Comparison of ENCODE assay signal across 8 cellular contexts in genomic region chr16:30957456-30958163, GRCh38. TPM values are rescaled to one million over a fixed set of nuclear protein-coding genes. Genes with fewer than 3 reads are reported as not detected.
DNase-seq lines count a peak whose midpoint lies in the region; ATAC-seq, FAIRE-seq and TF ChIP-seq lines count a peak whose summit lies in the region.

TSS of gene SETD1A (plus strand) at chr16:30957754. CDS start at chr16:30958732, 978 bp downstream.

- peak within 1 kb of the TSS; percentile 69 for H3K4me3 ChIP-seq in GM12865 (ENCODE audit: low read depth, low read length)
- H3K4me3 ChIP-seq in pancreas = peak within 1 kb of the TSS; percentile 68 to 82 (median 76)
- peak within 1 kb of the TSS; percentile 67 to 90 (median 70) for H3K4me3 ChIP-seq in thyroid gland (replicated peaks in 1 of 3)

- FAIRE-seq in pancreas (lab: Jason Lieb, UNC) = no peak

- H3K36me3 ChIP-seq in pancreas (peaks cover 5 to 22% (median 6%) of the 10 kb centered on the region in 3 donors), thyroid gland (peaks cover 26 to 34% of the 10 kb centered on the region in 2 donors)

- TF ChIP-seq CTCF in GM12865 (IDR thresholded peaks at IDR 0.05; ENCODE audit: insufficient read depth, low read depth, low read length, missing control alignments) (no peak), pancreas (IDR thresholded peaks at IDR 0.05) (no peak), thyroid gland (IDR thresholded peaks at IDR 0.05) (peak in 2 of 6 experiments; percentile 1 to 3)

- peak in 1 of 2 donors; percentile 58 for TF ChIP-seq POLR2A in thyroid gland (IDR thresholded peaks at IDR 0.05)

- H3K27me3 ChIP-seq in pancreas (no peaks in the 10 kb centered on the region), thyroid gland (no peaks in the 10 kb centered on the region)

- WGBS in pancreas, 2 donors = 0 to 1% methylated on average over 56 to 82 of the region's 85 CpGs
- 0 to 1% methylated on average over 17 to 21 of the region's 85 CpGs for WGBS in thyroid gland, 2 donors

- peak; percentile 78 for ATAC-seq in HG02798 (IDR thresholded peaks at IDR 0.05; ENCODE audit: poor library complexity, unreplicated experiment)
- ATAC-seq in Right ventricle myocardium inferior = peak; percentile 95
- ATAC-seq in pancreas = peak; percentile 93 to 96 (median 93)

- H3K4me1 ChIP-seq in pancreas = peaks cover 0 to 6% (median 3%) of the 10 kb centered on the region in 3 donors
- H3K4me1 ChIP-seq in thyroid gland = peaks cover 8 to 14% of the 10 kb centered on the region in 2 donors

- H3K9me3 ChIP-seq in pancreas = no peaks in the 10 kb centered on the region
- no peaks in the 10 kb centered on the region for H3K9me3 ChIP-seq in thyroid gland

- DNase-seq in GM12865 (ENCODE audit: low read depth) (peak; percentile 99), NCI-H1417 treated with DMSO at 0.1 percent for 48 hours (lab: John Stamatoyannopoulos, UW) (peak; percentile 51), SW480 (ENCODE audit: low spot score) (peak; percentile 92), Right ventricle myocardium inferior (ENCODE audit: missing footprints) (peak; percentile 99), pancreas (peak; percentile 93 to 98 (median 96)), thyroid gland (peak; percentile 98 to 99)
- peak; percentile 93 for DNase-seq in activated naive CD8-positive, alpha-beta T cell treated with anti-CD3 and anti-CD28 coated beads, Interleukin-2, amount 50 U/mL, for 16 hours (ENCODE audit: low read depth, low spot score)

- peak within 1 kb of the TSS; percentile 93 to 98 (median 95) for H3K27ac ChIP-seq in pancreas
- H3K27ac ChIP-seq in thyroid gland = peak within 1 kb of the TSS; percentile 93 to 99 (median 95)

- intact Hi-C loops in Right ventricle myocardium inferior (cut with DNase I) (loop anchor here (5.0 to 10.0 kb wide), 2 partner anchors 75 to 917 kb away; partner anchors contain the start of genes STX4 and ZNF267), pancreas (cut with DNase I) (no loop called here), thyroid gland (cut with DNase I) (no loop called here)

RNA-seq across cellular contexts. Expression of gene SETD1A, which starts in this region (rescaled TPM):
- total RNA-seq in Right ventricle myocardium inferior = 9.4 TPM
- total RNA-seq in pancreas = 10 to 100 TPM in 1 of 6 donors, 1 to 10 TPM in 5; 6.5 to 10.6 (median 8.3) TPM
- polyA plus RNA-seq in pancreas = 10 to 100 TPM; 12.8 to 17.9 TPM
- 10 to 100 TPM in 2 of 4 donors, 1 to 10 TPM in 2; 7.7 to 11.4 (median 9.2) TPM for total RNA-seq in thyroid gland

Comparison
In these comparisons a context has a peak if more than half of its experiments do, and no peak if none do; other contexts are left out.
1. Peak in every context shown above with its lines: DNase-seq, ATAC-seq, H3K4me3 ChIP-seq and H3K27ac ChIP-seq.